Comparison of ENCODE assay signal across 26 cellular contexts in genomic region chr15:72113347-72114031, GRCh38. TPM values are rescaled to one million over a fixed set of nuclear protein-coding genes. Genes with fewer than 3 reads are reported as not detected.
DNase-seq lines count a peak whose midpoint lies in the region; ATAC-seq and TF ChIP-seq lines count a peak whose summit lies in the region.
"Had no signal": no experiment of that assay in that cellular context is flagged by ENCODE, and none has a peak within 500 bp of the region (broad histone marks: within the 10 kb centered on the region; RNA-seq: fewer than 3 reads in every experiment).

No MANE protein-coding gene starts in this region.

- H3K4me2 ChIP-seq in DOHH2 (ENCODE audit: low read length) (peak overlapping the region; percentile 80), osteoblast (ENCODE audit: insufficient read depth, low read length) (peak overlapping the region; percentile 27)
- H3K4me2 ChIP-seq: SK-N-SH had no signal

- POLR2A ChIA-PET in activated CD4-positive, alpha-beta memory T cell treated with anti-CD3 and anti-CD28 coated beads, Interleukin-2, amount 10 ng/mL, durations not matched to agents 7 days and 5 days (lab: Charles Lee), result interaction anchor here (1.2 kb wide), 1 partner anchor 21 kb away, joined by 4 read pairs; no protein-coding TSS in a partner anchor

- H3K27me3 Mint-ChIP-seq in chondrocyte (ENCODE audit: low read depth), result no peaks in the 10 kb centered on the region
- peaks cover 6% of the 10 kb centered on the region for H3K27me3 Mint-ChIP-seq in activated CD4-positive, alpha-beta memory T cell treated with anti-CD3 and anti-CD28 coated beads, Interleukin-2, amount 10 ng/mL, durations not matched to agents 7 days and 5 days
- H3K27me3 Mint-ChIP-seq: activated naive CD4-positive, alpha-beta T cell treated with anti-CD3 and anti-CD28 coated beads, Interleukin-2, amount 50 U/mL, for 24 hours; stimulated activated memory B cell treated with anti-CD40 and anti-IgM and Interleukin-4, amounts not matched to agents 10 μg/mL and 1 μg/mL and 100 μg/mL, for 72 hours had no signal

- H3F3A ChIP-seq in DOHH2 (ENCODE audit: control insufficient read depth, insufficient read depth), result peaks cover 5% of the 10 kb centered on the region; the same call in 1 of the 2 replicates

- H3K4me3 Mint-ChIP-seq in chondrocyte (ENCODE audit: unreplicated experiment), result no peak overlapping the region
- H3K4me3 Mint-ChIP-seq in activated CD4-positive, alpha-beta memory T cell treated with anti-CD3 and anti-CD28 coated beads, Interleukin-2, amount 10 ng/mL, durations not matched to agents 7 days and 5 days, result no peak overlapping the region
- H3K4me3 Mint-ChIP-seq: activated CD8-positive, alpha-beta memory T cell treated with anti-CD3 and anti-CD28 coated beads, Interleukin-2, amount 10 ng/mL, durations not matched to agents 7 days and 5 days; activated naive CD4-positive, alpha-beta T cell treated with anti-CD3 and anti-CD28 coated beads, Interleukin-2, amount 50 U/mL, for 24 hours; stimulated activated memory B cell treated with anti-CD40 and anti-IgM and Interleukin-4, amounts not matched to agents 10 μg/mL and 1 μg/mL and 100 μg/mL, for 72 hours had no signal

- H3K79me2 ChIP-seq in DOHH2 (ENCODE audit: control insufficient read depth, low read length) (peaks cover 93% of the 10 kb centered on the region), osteoblast (ENCODE audit: insufficient read depth, low read length) (peaks cover 85% of the 10 kb centered on the region)

- H3K9me3 ChIP-seq in DOHH2 (ENCODE audit: control insufficient read depth, insufficient read depth, low read length) (no peaks in the 10 kb centered on the region), osteoblast (ENCODE audit: low read depth, low read length) (no peaks in the 10 kb centered on the region)
- H3K9me3 ChIP-seq: SK-N-SH, spleen had no signal

- no peaks in the 10 kb centered on the region for H3K9me3 Mint-ChIP-seq in chondrocyte (ENCODE audit: low read depth)
- H3K9me3 Mint-ChIP-seq in activated CD4-positive, alpha-beta memory T cell treated with anti-CD3 and anti-CD28 coated beads, Interleukin-2, amount 10 ng/mL, durations not matched to agents 7 days and 5 days, result no peaks in the 10 kb centered on the region
- H3K9me3 Mint-ChIP-seq: activated naive CD4-positive, alpha-beta T cell treated with anti-CD3 and anti-CD28 coated beads, Interleukin-2, amount 50 U/mL, for 24 hours; stimulated activated memory B cell treated with anti-CD40 and anti-IgM and Interleukin-4, amounts not matched to agents 10 μg/mL and 1 μg/mL and 100 μg/mL, for 72 hours had no signal

- H3K9me2 ChIP-seq in DOHH2 (replicated peaks; ENCODE audit: control insufficient read depth, low read length), result no peaks in the 10 kb centered on the region
- H3K9me2 ChIP-seq: SK-N-SH had no signal

- TF ChIP-seq CTCF in DOHH2 (IDR thresholded peaks at IDR 0.05; ENCODE audit: low read depth, low read length, poor library complexity, severe bottlenecking), result no peak
- TF ChIP-seq CTCF in chondrocyte (IDR thresholded peaks at IDR 0.05), result no peak
- no peak for TF ChIP-seq CTCF in osteoblast (IDR thresholded peaks at IDR 0.05; ENCODE audit: extremely low read depth, low read depth, low read length)

- peak overlapping the region; percentile 20; the same call in 1 of the 2 replicates for H3K4me3 ChIP-seq in DOHH2 (ENCODE audit: low read length)
- no peak overlapping the region for H3K4me3 ChIP-seq in osteoblast (ENCODE audit: insufficient read depth, low read length)
- H3K4me3 ChIP-seq: spleen had no signal

- H2AFZ ChIP-seq in osteoblast (ENCODE audit: low read length), result no peak overlapping the region

- peaks cover 64% of the 10 kb centered on the region for H3K4me1 ChIP-seq in DOHH2 (ENCODE audit: control insufficient read depth, low read length)
- peaks cover 10% of the 10 kb centered on the region for H3K4me1 ChIP-seq in osteoblast (ENCODE audit: insufficient read depth, low read length)

- H3K27ac Mint-ChIP-seq in chondrocyte (ENCODE audit: unreplicated experiment), result peak overlapping the region; percentile 1
- no peak overlapping the region for H3K27ac Mint-ChIP-seq in activated CD4-positive, alpha-beta memory T cell treated with anti-CD3 and anti-CD28 coated beads, Interleukin-2, amount 10 ng/mL, durations not matched to agents 7 days and 5 days
- H3K27ac Mint-ChIP-seq: activated CD8-positive, alpha-beta memory T cell treated with anti-CD3 and anti-CD28 coated beads, Interleukin-2, amount 10 ng/mL, durations not matched to agents 7 days and 5 days; activated naive CD4-positive, alpha-beta T cell treated with anti-CD3 and anti-CD28 coated beads, Interleukin-2, amount 50 U/mL, for 24 hours; stimulated activated memory B cell treated with anti-CD40 and anti-IgM and Interleukin-4, amounts not matched to agents 10 μg/mL and 1 μg/mL and 100 μg/mL, for 72 hours had no signal

- H3K27me3 ChIP-seq in DOHH2 (ENCODE audit: control insufficient read depth, low read length), result no peaks in the 10 kb centered on the region
- no peaks in the 10 kb centered on the region for H3K27me3 ChIP-seq in osteoblast (ENCODE audit: insufficient read depth, low read length)
- H3K27me3 ChIP-seq: spleen had no signal

- H3K36me3 Mint-ChIP-seq in chondrocyte (ENCODE audit: low read depth), result no peaks in the 10 kb centered on the region
- peaks cover 5% of the 10 kb centered on the region for H3K36me3 Mint-ChIP-seq in activated CD4-positive, alpha-beta memory T cell treated with anti-CD3 and anti-CD28 coated beads, Interleukin-2, amount 10 ng/mL, durations not matched to agents 7 days and 5 days (ENCODE audit: low read depth)
- H3K36me3 Mint-ChIP-seq: activated CD8-positive, alpha-beta memory T cell treated with anti-CD3 and anti-CD28 coated beads, Interleukin-2, amount 10 ng/mL, durations not matched to agents 7 days and 5 days; activated naive CD4-positive, alpha-beta T cell treated with anti-CD3 and anti-CD28 coated beads, Interleukin-2, amount 50 U/mL, for 24 hours; stimulated activated memory B cell treated with anti-CD40 and anti-IgM and Interleukin-4, amounts not matched to agents 10 μg/mL and 1 μg/mL and 100 μg/mL, for 72 hours had no signal

- ATAC-seq in GM18498 (IDR thresholded peaks at IDR 0.05; ENCODE audit: unreplicated experiment), result no peak
- ATAC-seq: activated CD8-positive, alpha-beta memory T cell treated with anti-CD3 and anti-CD28 coated beads, Interleukin-2, amount 10 ng/mL, durations not matched to agents 7 days and 5 days; stimulated activated memory B cell treated with anti-CD40 and anti-IgM and Interleukin-4, amounts not matched to agents 10 μg/mL and 1 μg/mL and 100 μg/mL, for 72 hours had no signal

- 0 out of 2 replicates have a peak, but pooled peaks cover 3% of the 10 kb centered on the region for H4K20me1 ChIP-seq in DOHH2 (ENCODE audit: control insufficient read depth, insufficient read depth, low read depth, low read length)
- peaks cover 35% of the 10 kb centered on the region for H4K20me1 ChIP-seq in osteoblast (ENCODE audit: insufficient read depth, low read length)

- H3K36me3 ChIP-seq in DOHH2 (ENCODE audit: control insufficient read depth, low read length), result peaks cover 26% of the 10 kb centered on the region
- H3K36me3 ChIP-seq in osteoblast (ENCODE audit: insufficient read depth, low read length), result no peaks in the 10 kb centered on the region
- H3K36me3 ChIP-seq: spleen had no signal

- peaks cover 43% of the 10 kb centered on the region for H3K4me1 Mint-ChIP-seq in chondrocyte (ENCODE audit: low read depth)
- H3K4me1 Mint-ChIP-seq in activated CD4-positive, alpha-beta memory T cell treated with anti-CD3 and anti-CD28 coated beads, Interleukin-2, amount 10 ng/mL, durations not matched to agents 7 days and 5 days, result peaks cover 18% of the 10 kb centered on the region

- H3K27ac ChIP-seq in DOHH2 (ENCODE audit: low read depth, low read length), result no peak overlapping the region
- peak overlapping the region; percentile 43 for H3K27ac ChIP-seq in osteoblast (ENCODE audit: low read depth, low read length)
- H3K27ac ChIP-seq: spleen, VCaP had no signal

- DNase-seq in HuH-7 (ENCODE audit: low spot score), result peak; percentile 46
- no peak for DNase-seq in chondrocyte (ENCODE audit: low spot score)
- peak; percentile 53 for DNase-seq in osteoblast (ENCODE audit: insufficient read length, low spot score, missing footprints)
- no peak for DNase-seq in activated CD4-positive, alpha-beta memory T cell treated with anti-CD3 and anti-CD28 coated beads, Interleukin-2, amount 10 ng/mL, durations not matched to agents 7 days and 5 days
- DNase-seq in NCI-H1436 (lab: John Stamatoyannopoulos, UW), result no peak
- DNase-seq: activated CD4-positive, alpha-beta T cell treated with anti-CD3 and anti-CD28 coated beads for 48 hours; activated CD8-positive, alpha-beta memory T cell treated with anti-CD3 and anti-CD28 coated beads, Interleukin-2, amount 10 ng/mL, durations not matched to agents 7 days and 5 days; aorta; C1 segment of cervical spinal cord; caudate nucleus; dermis blood vessel endothelial cell; head of caudate nucleus; Kasumi-1; kidney glomerular epithelial cell; mammary epithelial cell; NCI-H1694 treated with DMSO at 0.1 percent for 48 hours; NCI-H526; occipital lobe; SK-N-SH; spleen; stimulated activated CD4-positive, alpha-beta T cell treated with anti-CD3 and anti-CD28 coated beads, Interleukin-4, amount 100 ng/mL, for 1 hour had no signal

- CTCF ChIA-PET in activated CD4-positive, alpha-beta memory T cell treated with anti-CD3 and anti-CD28 coated beads, Interleukin-2, amount 10 ng/mL, durations not matched to agents 7 days and 5 days (lab: Charles Lee), result no interaction called here

RNA-seq across cellular contexts. Expression of gene MYO9A, which starts 4.5 kb away (rescaled TPM):
- total RNA-seq in chondrocyte (41.8 to 46.0 TPM (median 42.0 TPM) in 3 replicates), osteoblast (59.0 and 60.1 TPM in 2 replicates)
- total RNA-seq in activated CD4-positive, alpha-beta memory T cell treated with anti-CD3 and anti-CD28 coated beads, Interleukin-2, amount 10 ng/mL, durations not matched to agents 7 days and 5 days, result 10 to 100 TPM; 18.6 to 22.2 TPM

RNA-seq across cellular contexts. Expression of gene SENP8, which starts 4.7 kb away (rescaled TPM):
- total RNA-seq in chondrocyte (2.9 to 4.0 TPM (median 3.0 TPM) in 3 replicates), osteoblast (2.4 and 2.5 TPM in 2 replicates)
- total RNA-seq in activated CD4-positive, alpha-beta memory T cell treated with anti-CD3 and anti-CD28 coated beads, Interleukin-2, amount 10 ng/mL, durations not matched to agents 7 days and 5 days, result 1 to 10 TPM in 1 of 2 experiments, under 1 TPM in 1; 0.73 to 1.4 TPM

Comparison
In these comparisons a context has a peak if more than half of its experiments do, and no peak if none do; other contexts are left out.
1. DNase-seq: peak in HuH-7 (single experiment) and osteoblast (single experiment); none in chondrocyte (single experiment), activated CD4-positive, alpha-beta memory T cell treated with anti-CD3 and anti-CD28 coated beads, Interleukin-2, amount 10 ng/mL, durations not matched to agents 7 days and 5 days (single experiment) and NCI-H1436 (single experiment).